9 cellular contexts compared by ENCODE assay signal in genomic region chr1:156119503-156120209, GRCh38. TPM values are rescaled to one million over a fixed set of nuclear protein-coding genes. Genes with fewer than 3 reads are reported as not detected.
DNase-seq lines count a peak whose midpoint lies in the region; ATAC-seq and TF ChIP-seq lines count a peak whose summit lies in the region.
"Had no signal": no experiment of that assay in that cellular context is flagged by ENCODE, and none has a peak within 500 bp of the region (broad histone marks: within the 10 kb centered on the region; RNA-seq: fewer than 3 reads in every experiment).

No MANE protein-coding gene starts in this region.

- POLR2A ChIA-PET in RWPE1 (lab: Yijun Ruan, JAX; ENCODE audit: low non-redundant PET) = interaction anchor here (0.6 kb wide), 1 partner anchor 7 kb away, joined by 3 read pairs; no protein-coding TSS in a partner anchor
- POLR2A ChIA-PET in naive thymus-derived CD4-positive, alpha-beta T cell (lab: Charles Lee) = interaction anchor here (0.6 kb wide), 1 partner anchor 25 kb away, joined by 9 read pairs; no protein-coding TSS in a partner anchor

- CTCF ChIA-PET in RWPE1 (lab: Yijun Ruan, JAX) = interaction anchor here (0.7 to 2.1 kb wide), 2 partner anchors 23 to 164 kb away, joined by 3 to 16 read pairs; no protein-coding TSS in a partner anchor
- CTCF ChIA-PET in naive thymus-derived CD4-positive, alpha-beta T cell (lab: Charles Lee) = interaction anchor here (1.0 to 13.5 kb wide), 3 partner anchors 9 to 28 kb away, joined by 4 to 340 read pairs (median 18); no protein-coding TSS in a partner anchor

- DNase-seq in RWPE1 (ENCODE audit: low spot score) (peak; percentile 80), NCI-H1694 treated with DMSO at 0.1 percent for 48 hours (lab: John Stamatoyannopoulos, UW) (no peak), COLO829 (ENCODE audit: low spot score) (no peak), NCI-H1930 (lab: John Stamatoyannopoulos, UW) (no peak)
- no peak for DNase-seq in naive thymus-derived CD4-positive, alpha-beta T cell

- H3K9me3 ChIP-seq in naive thymus-derived CD4-positive, alpha-beta T cell (ENCODE audit: control insufficient read depth in 2 of 3, low read length in 3 of 3) = no peaks in the 10 kb centered on the region

- no peaks in the 10 kb centered on the region for H3K36me3 ChIP-seq in naive thymus-derived CD4-positive, alpha-beta T cell (ENCODE audit: control insufficient read depth in 2 of 3, insufficient read depth in 3 of 3, low read length in 3 of 3)

- no peak overlapping the region for H3K4me3 ChIP-seq in naive thymus-derived CD4-positive, alpha-beta T cell (ENCODE audit: low read length)

- intact Hi-C loops in dendritic cell treated with granulocyte-macrophage colony-stimulating factor and Interleukin-4, amounts not matched to agents 40 ng/mL and 50 ng/mL, for 4 days (cut with micrococcal nuclease) = no loop called here
- intact Hi-C loops in naive thymus-derived CD4-positive, alpha-beta T cell (cut with micrococcal nuclease) = no loop called here

- H3K4me1 ChIP-seq in naive thymus-derived CD4-positive, alpha-beta T cell (ENCODE audit: control insufficient read depth in 2 of 2, insufficient read depth in 2 of 2, low read length in 2 of 2) = peaks cover 18 to 25% of the 10 kb centered on the region in 2 donors

- peak overlapping the region; percentile 67 for H3K4me3 Mint-ChIP-seq in dendritic cell treated with granulocyte-macrophage colony-stimulating factor and Interleukin-4, amounts not matched to agents 40 ng/mL and 50 ng/mL, for 4 days
- no peak overlapping the region for H3K4me3 Mint-ChIP-seq in naive thymus-derived CD4-positive, alpha-beta T cell

- H3K27me3 Mint-ChIP-seq in dendritic cell treated with granulocyte-macrophage colony-stimulating factor and Interleukin-4, amounts not matched to agents 40 ng/mL and 50 ng/mL, for 4 days = no peaks in the 10 kb centered on the region
- peaks cover 18 to 38% (median 24%) of the 10 kb centered on the region in 5 donors for H3K27me3 Mint-ChIP-seq in naive thymus-derived CD4-positive, alpha-beta T cell

- H3K27me3 ChIP-seq in naive thymus-derived CD4-positive, alpha-beta T cell (ENCODE audit: control insufficient read depth in 2 of 2, insufficient read depth in 2 of 2, low read length in 2 of 2) = peaks cover 0 to 6% of the 10 kb centered on the region in 2 donors

- peak overlapping the region; percentile 86 for H3K27ac Mint-ChIP-seq in dendritic cell treated with granulocyte-macrophage colony-stimulating factor and Interleukin-4, amounts not matched to agents 40 ng/mL and 50 ng/mL, for 4 days
- no peak overlapping the region for H3K27ac Mint-ChIP-seq in naive thymus-derived CD4-positive, alpha-beta T cell

- H3K27ac ChIP-seq in RWPE1 = peak overlapping the region; percentile 100
- H3K27ac ChIP-seq in naive thymus-derived CD4-positive, alpha-beta T cell (ENCODE audit: low read depth, low read length) = no peak overlapping the region

- H3K9me3 Mint-ChIP-seq in dendritic cell treated with granulocyte-macrophage colony-stimulating factor and Interleukin-4, amounts not matched to agents 40 ng/mL and 50 ng/mL, for 4 days = no peaks in the 10 kb centered on the region
- no peaks in the 10 kb centered on the region for H3K9me3 Mint-ChIP-seq in naive thymus-derived CD4-positive, alpha-beta T cell

- peaks cover 82% of the 10 kb centered on the region for H3K36me3 Mint-ChIP-seq in dendritic cell treated with granulocyte-macrophage colony-stimulating factor and Interleukin-4, amounts not matched to agents 40 ng/mL and 50 ng/mL, for 4 days (ENCODE audit: low read depth)
- no peaks in the 10 kb centered on the region for H3K36me3 Mint-ChIP-seq in naive thymus-derived CD4-positive, alpha-beta T cell

- TF ChIP-seq CTCF in GM12873 (IDR thresholded peaks at IDR 0.05; ENCODE audit: insufficient read depth, low read depth, low read length, missing control alignments) = peak; percentile 42
- no peak for TF ChIP-seq CTCF in RWPE1 (conservative IDR thresholded peaks at IDR 0.05; ENCODE audit: low read depth)

- H3K4me1 Mint-ChIP-seq in dendritic cell treated with granulocyte-macrophage colony-stimulating factor and Interleukin-4, amounts not matched to agents 40 ng/mL and 50 ng/mL, for 4 days (ENCODE audit: low read depth) = peaks cover 81% of the 10 kb centered on the region
- peaks cover 13 to 44% (median 32%) of the 10 kb centered on the region in 7 donors for H3K4me1 Mint-ChIP-seq in naive thymus-derived CD4-positive, alpha-beta T cell

- ATAC-seq in naive thymus-derived CD4-positive, alpha-beta T cell = peak; percentile 52
- no peak for ATAC-seq in GM21723 (IDR thresholded peaks at IDR 0.05; ENCODE audit: unreplicated experiment)

RNA-seq across cellular contexts. Expression of gene LMNA, which starts 5.1 kb away (rescaled TPM):
- 100 to 1,000 TPM in 2 of 5 experiments, 10 to 100 TPM in 1, 1 to 10 TPM in 2; 5.5 to 470 (median 18.0) TPM for total RNA-seq in naive thymus-derived CD4-positive, alpha-beta T cell
- under 1 TPM in 1 of 2 donors, not detected in 1; 0.20 TPM for polyA plus RNA-seq in naive thymus-derived CD4-positive, alpha-beta T cell

RNA-seq across cellular contexts. Expression of gene SEMA4A, which starts 33.7 kb away (rescaled TPM):
- 10 to 100 TPM in 1 of 5 experiments, 1 to 10 TPM in 4; 1.8 to 48.6 (median 3.8) TPM for total RNA-seq in naive thymus-derived CD4-positive, alpha-beta T cell
- polyA plus RNA-seq in naive thymus-derived CD4-positive, alpha-beta T cell = under 1 TPM; 0.06 to 0.24 TPM

RNA-seq across cellular contexts. Expression of gene MEX3A, which starts 37.4 kb away (rescaled TPM):
- under 1 TPM in 4 of 5 experiments, not detected in 1; 0.05 to 0.15 (median 0.13) TPM for total RNA-seq in naive thymus-derived CD4-positive, alpha-beta T cell
- not detected for polyA plus RNA-seq in naive thymus-derived CD4-positive, alpha-beta T cell

RNA-seq across cellular contexts. Expression of gene RAB25, which starts 58.7 kb away (rescaled TPM):
- total RNA-seq in naive thymus-derived CD4-positive, alpha-beta T cell = 1 to 10 TPM in 4 of 5 experiments, not detected in 1; 1.1 to 2.7 (median 2.2) TPM
- polyA plus RNA-seq in naive thymus-derived CD4-positive, alpha-beta T cell = 1 to 10 TPM; 1.5 to 1.8 TPM
- total RNA-seq: SK-MEL-5 had no signal
